8 cellular contexts compared by ENCODE assay signal in the genomic region with DNA sequence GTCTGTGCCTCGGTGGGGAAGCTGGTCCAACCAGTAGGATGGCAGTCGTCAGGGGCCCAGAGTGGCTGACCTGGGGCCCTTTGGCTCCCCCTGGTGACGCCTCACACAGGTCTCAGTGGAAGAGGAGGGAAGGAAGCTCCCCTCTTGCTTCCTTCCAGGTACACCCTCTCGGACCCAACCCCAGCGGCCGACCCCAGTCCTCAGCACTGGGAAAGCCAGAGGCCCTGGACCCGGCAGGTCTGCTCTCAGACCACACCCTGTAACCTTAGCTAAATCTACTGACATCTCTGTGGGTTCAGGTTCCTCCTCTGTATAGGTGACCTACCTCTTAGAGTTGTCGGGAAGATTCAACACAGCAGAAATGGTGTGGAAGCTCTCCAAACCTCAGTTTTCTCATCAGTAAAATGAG. TPM values are rescaled to one million over a fixed set of nuclear protein-coding genes. Genes with fewer than 3 reads are reported as not detected.
A peak's percentile ranks its signal among the peaks of the same experiment; 100 is the strongest.
DNase-seq lines count a peak whose midpoint lies in the region; ATAC-seq and TF ChIP-seq lines count a peak whose summit lies in the region.

No MANE protein-coding gene starts in this region.

- peak; percentile 94 for TF ChIP-seq CTCF in C4-2B (conservative IDR thresholded peaks at IDR 0.05)
- TF ChIP-seq CTCF in HFF-Myc (IDR thresholded peaks at IDR 0.05; ENCODE audit: low read depth, low read length, missing control alignments): peak; percentile 72
- peak; percentile 56 for TF ChIP-seq CTCF in RWPE1 (conservative IDR thresholded peaks at IDR 0.05; ENCODE audit: low read depth)

- no peak overlapping the region for H3K4me3 ChIP-seq in HFF-Myc (replicated peaks; ENCODE audit: low read depth, low read length)

- CTCF ChIA-PET in RWPE1 (lab: Yijun Ruan, JAX): interaction anchor here (0.5 to 2.4 kb wide), 12 partner anchors 11 to 658 kb away, joined by 3 to 33 read pairs (median 4); no protein-coding TSS in a partner anchor

- POLR2A ChIA-PET in RWPE1 (lab: Yijun Ruan, JAX; ENCODE audit: low non-redundant PET): no interaction called here

- no peak overlapping the region for H3K27ac ChIP-seq in C4-2B
- no peak overlapping the region for H3K27ac ChIP-seq in RWPE1

- DNase-seq in HFF-Myc (ENCODE audit: extremely low read depth, low read depth) (no peak), RWPE1 (ENCODE audit: low spot score) (peak; percentile 59), Right ventricle myocardium superior (peak; percentile 81), sciatic nerve (ENCODE audit: low spot score) (peak; percentile 75)
- peak; percentile 89 for DNase-seq in activated effector memory CD4-positive, alpha-beta T cell treated with anti-CD3 and anti-CD28 coated beads, Interleukin-2, amount 50 U/mL, for 16 hours

- intact Hi-C loops in Right ventricle myocardium superior (cut with DNase I): loop anchor here (2.0 to 5.0 kb wide), 2 partner anchors 72 to 114 kb away; no protein-coding TSS in a partner anchor
- intact Hi-C loops in sciatic nerve (cut with DNase I): no loop called here

- ATAC-seq in Right ventricle myocardium superior (ENCODE audit: poor library complexity) (peak; percentile 74), sciatic nerve (peak; percentile 51), GM18498 (IDR thresholded peaks at IDR 0.05; ENCODE audit: unreplicated experiment) (no peak), GM18519 (IDR thresholded peaks at IDR 0.05; ENCODE audit: low FRiP score, unreplicated experiment) (no peak)

RNA-seq across cellular contexts. Expression of a gene that starts 3.4 kb away (rescaled TPM):
- total RNA-seq in Right ventricle myocardium superior: 0.24 TPM
- 140 TPM for total RNA-seq in sciatic nerve

Comparison
In these comparisons a context has a peak if more than half of its experiments do, and no peak if none do; other contexts are left out.
1. ATAC-seq: peak in Right ventricle myocardium superior (single experiment) and sciatic nerve (single experiment); none in GM18498 (single experiment) and GM18519 (single experiment).
2. RNA of a gene that starts 3.4 kb away (total RNA-seq): 140 TPM in sciatic nerve (single experiment); 0.24 TPM in Right ventricle myocardium superior (single experiment); every median in the first group is over 100 times any median in the second.
3. Peak in every context shown above with its lines, with median percentiles within 50 percentile points of each other: CTCF ChIP-seq.